23 cellular contexts compared by ENCODE assay signal in the genomic region with DNA sequence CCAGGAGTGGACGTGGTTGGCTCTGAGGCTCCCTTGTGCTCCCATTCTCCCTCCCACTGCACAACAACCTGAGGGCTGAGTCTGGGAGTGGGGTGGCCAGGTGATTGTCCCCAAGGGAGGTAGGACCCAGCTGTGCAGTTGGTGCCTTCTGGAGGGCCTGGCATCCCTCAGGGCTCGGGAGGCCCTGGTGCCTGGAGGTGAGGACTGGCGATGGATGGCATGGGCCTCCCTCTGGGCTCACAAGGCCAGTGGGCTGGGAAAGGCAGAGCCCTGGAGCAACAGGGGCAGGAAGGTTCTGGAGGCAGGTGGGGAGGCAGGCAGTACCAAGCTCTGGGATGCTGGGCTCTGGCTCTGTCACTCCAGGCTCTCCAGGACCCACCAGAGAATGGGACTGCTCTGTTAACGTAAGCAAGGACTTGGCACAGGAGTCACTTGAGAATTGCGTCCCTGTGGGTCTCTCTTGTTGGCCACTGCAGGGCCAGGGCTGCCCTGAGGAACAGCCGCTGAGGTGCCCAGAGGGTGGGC.
DNase-seq lines count a peak whose midpoint lies in the region; ATAC-seq and TF ChIP-seq lines count a peak whose summit lies in the region.
"Had no signal": no experiment of that assay in that cellular context is flagged by ENCODE, and none has a peak within 500 bp of the region (broad histone marks: within the 10 kb centered on the region; RNA-seq: fewer than 3 reads in every experiment).

No MANE protein-coding gene starts in this region.

- no peak overlapping the region for H3K27ac ChIP-seq in SK-N-SH (ENCODE audit: low read depth in 2 of 2, low read length in 1 of 2)
- H3K27ac ChIP-seq: 22Rv1, BLaER1, gastrocnemius medialis had no signal

- no peaks in the 10 kb centered on the region for H3K36me3 ChIP-seq in SK-N-SH (replicated peaks in 1 of 2; ENCODE audit: control insufficient read depth in 1 of 2, insufficient read depth in 2 of 2, low read length in 1 of 2)
- H3K36me3 ChIP-seq: BLaER1, gastrocnemius medialis, MG63 had no signal

- no peak overlapping the region for H3K4me2 ChIP-seq in SK-N-SH
- H3K4me2 ChIP-seq: BLaER1, GM23338 had no signal

- peaks cover 7% of the 10 kb centered on the region for H3K4me1 Mint-ChIP-seq in chondrocyte (ENCODE audit: low read depth)
- H3K4me1 Mint-ChIP-seq: activated naive CD4-positive, alpha-beta T cell treated with anti-CD3 and anti-CD28 coated beads, Interleukin-2, amount 50 U/mL, for 24 hours; GM23338; IgD-negative memory B cell; naive thymus-derived CD8-positive, alpha-beta T cell; stimulated activated naive CD8-positive, alpha-beta T cell treated with anti-CD3 and anti-CD28 coated beads, Interleukin-15, amount 100 ng/mL, for 72 hours; T-cell had no signal

- H4K20me1 ChIP-seq in SK-N-SH (ENCODE audit: insufficient read depth): no peaks in the 10 kb centered on the region
- H4K20me1 ChIP-seq: BLaER1 had no signal

- no peaks in the 10 kb centered on the region for H3K9me3 Mint-ChIP-seq in chondrocyte (ENCODE audit: low read depth)
- H3K9me3 Mint-ChIP-seq: activated naive CD4-positive, alpha-beta T cell treated with anti-CD3 and anti-CD28 coated beads, Interleukin-2, amount 50 U/mL, for 24 hours; GM23338; IgD-negative memory B cell; naive thymus-derived CD8-positive, alpha-beta T cell; stimulated activated naive CD8-positive, alpha-beta T cell treated with anti-CD3 and anti-CD28 coated beads, Interleukin-15, amount 100 ng/mL, for 72 hours; T-cell had no signal

- peaks cover 4% of the 10 kb centered on the region for H3K27me3 Mint-ChIP-seq in chondrocyte (ENCODE audit: low read depth)
- H3K27me3 Mint-ChIP-seq: activated naive CD4-positive, alpha-beta T cell treated with anti-CD3 and anti-CD28 coated beads, Interleukin-2, amount 50 U/mL, for 24 hours; IgD-negative memory B cell; naive thymus-derived CD8-positive, alpha-beta T cell; stimulated activated naive CD8-positive, alpha-beta T cell treated with anti-CD3 and anti-CD28 coated beads, Interleukin-15, amount 100 ng/mL, for 72 hours; T-cell had no signal

- no peaks in the 10 kb centered on the region for H3K27me3 ChIP-seq in SK-N-SH (ENCODE audit: insufficient read depth)
- H3K27me3 ChIP-seq: BLaER1, gastrocnemius medialis, MG63 had no signal

- POLR2A ChIA-PET in SK-N-SH (lab: Yijun Ruan, JAX): no interaction called here

- no peaks in the 10 kb centered on the region for H3K9me3 ChIP-seq in SK-N-SH
- H3K9me3 ChIP-seq: BLaER1, gastrocnemius medialis, MG63 had no signal

- no peak overlapping the region for H3K9ac ChIP-seq in SK-N-SH
- H3K9ac ChIP-seq: BLaER1 had no signal

- CTCF ChIA-PET in SK-N-SH (lab: Yijun Ruan, JAX): interaction anchor here (1.0 kb wide), 1 partner anchor 302 kb away, joined by 3 read pairs; no protein-coding TSS in a partner anchor

- H3K4me3 Mint-ChIP-seq in chondrocyte (ENCODE audit: unreplicated experiment): no peak overlapping the region
- H3K4me3 Mint-ChIP-seq: activated naive CD4-positive, alpha-beta T cell treated with anti-CD3 and anti-CD28 coated beads, Interleukin-2, amount 50 U/mL, for 24 hours; GM23338; IgD-negative memory B cell; naive thymus-derived CD8-positive, alpha-beta T cell; stimulated activated naive CD8-positive, alpha-beta T cell treated with anti-CD3 and anti-CD28 coated beads, Interleukin-15, amount 100 ng/mL, for 72 hours; T-cell had no signal

- H3K36me3 Mint-ChIP-seq in chondrocyte (ENCODE audit: low read depth): no peaks in the 10 kb centered on the region
- H3K36me3 Mint-ChIP-seq: IgD-negative memory B cell had no signal

- H3K27ac Mint-ChIP-seq in chondrocyte (ENCODE audit: unreplicated experiment): no peak overlapping the region
- H3K27ac Mint-ChIP-seq: activated naive CD4-positive, alpha-beta T cell treated with anti-CD3 and anti-CD28 coated beads, Interleukin-2, amount 50 U/mL, for 24 hours; GM23338; naive thymus-derived CD8-positive, alpha-beta T cell; stimulated activated naive CD8-positive, alpha-beta T cell treated with anti-CD3 and anti-CD28 coated beads, Interleukin-15, amount 100 ng/mL, for 72 hours; T-cell had no signal

- H3K4me1 ChIP-seq in SK-N-SH (ENCODE audit: control insufficient read depth in 1 of 2, insufficient read depth in 2 of 2, low read depth in 1 of 2, low read length in 1 of 2): peaks cover 0 to 53% of the 10 kb centered on the region in 2 experiments; a peak in 1 of 4 replicates
- H3K4me1 ChIP-seq: gastrocnemius medialis had no signal

- no peak overlapping the region for H2AFZ ChIP-seq in SK-N-SH (ENCODE audit: low read depth)
- H2AFZ ChIP-seq: GM23338 had no signal

- in situ Hi-C loops in KBM-7 (cut with MboI; ENCODE audit: low pct_unique_long_range_greater_than_20kb, low sequenced_read_pairs): no loop called here

- TF ChIP-seq CTCF in SK-N-SH (IDR thresholded peaks at IDR 0.05): no peak
- TF ChIP-seq CTCF in chondrocyte (IDR thresholded peaks at IDR 0.05): no peak

- H3K79me2 ChIP-seq in SK-N-SH (ENCODE audit: insufficient read depth): no peaks in the 10 kb centered on the region

- TF ChIP-seq RAD21 in SK-N-SH (IDR thresholded peaks at IDR 0.05; ENCODE audit: low read length): no peak

- 70% methylated on average over 2 of the region's 6 CpGs for WGBS in SK-N-SH (ENCODE audit: low lambda C conversion rate)

- H3K4me3 ChIP-seq in SK-N-SH (ENCODE audit: low read depth in 2 of 2, low read length in 1 of 2): no peak overlapping the region
- H3K4me3 ChIP-seq: BLaER1, gastrocnemius medialis, GM23338, MG63 had no signal

- TF ChIP-seq EP300 in SK-N-SH (IDR thresholded peaks at IDR 0.05; ENCODE audit: borderline replicate concordance in 1 of 2, low read depth in 1 of 2, low read length in 1 of 2): no peak

- ATAC-seq in SK-N-SH treated with all-trans-retinoic acid at 6 μM for 48 hours: no peak
- ATAC-seq: gastrocnemius medialis; GM23338; naive thymus-derived CD8-positive, alpha-beta T cell; stimulated activated naive CD8-positive, alpha-beta T cell treated with anti-CD3 and anti-CD28 coated beads, Interleukin-15, amount 100 ng/mL, for 72 hours; T-cell had no signal

- H3F3A ChIP-seq in SK-N-SH (replicated peaks; ENCODE audit: insufficient read depth): no peaks in the 10 kb centered on the region

- intact Hi-C loops in posterior vena cava (cut with DNase I): loop anchor here in 1 of 2 donors (5.0 kb wide), 1 partner anchor 112 kb away; a partner anchor contains a TSS

- H3K9me2 ChIP-seq in SK-N-SH: no peaks in the 10 kb centered on the region

- DNase-seq in SK-N-SH: peak; percentile 19
- peak; percentile 4 for DNase-seq in D341Med (ENCODE audit: low spot score)
- DNase-seq in chondrocyte (ENCODE audit: low spot score): peak; percentile 65
- peak; percentile 67 for DNase-seq in posterior vena cava (ENCODE audit: low spot score)
- no peak for DNase-seq in NCI-H345 treated with DMSO at 0.1 percent for 48 hours (lab: John Stamatoyannopoulos, UW; ENCODE audit: unreplicated experiment)
- DNase-seq in mucosa of gallbladder (ENCODE audit: low spot score): no peak
- DNase-seq in KBM-7: no peak
- DNase-seq: Calu3; effector CD8-positive, alpha-beta T cell; kidney glomerular epithelial cell; MG63; NCI-H146; SHP77 had no signal

TF ChIP-seq in SK-N-SH, 30 proteins besides CTCF, POLR2A, EP300 and RAD21 (continues in another document):
- no peak for TF ChIP-seq RFX5 (IDR thresholded peaks at IDR 0.05; ENCODE audit: low read length)
- TF ChIP-seq, protein P1, sequence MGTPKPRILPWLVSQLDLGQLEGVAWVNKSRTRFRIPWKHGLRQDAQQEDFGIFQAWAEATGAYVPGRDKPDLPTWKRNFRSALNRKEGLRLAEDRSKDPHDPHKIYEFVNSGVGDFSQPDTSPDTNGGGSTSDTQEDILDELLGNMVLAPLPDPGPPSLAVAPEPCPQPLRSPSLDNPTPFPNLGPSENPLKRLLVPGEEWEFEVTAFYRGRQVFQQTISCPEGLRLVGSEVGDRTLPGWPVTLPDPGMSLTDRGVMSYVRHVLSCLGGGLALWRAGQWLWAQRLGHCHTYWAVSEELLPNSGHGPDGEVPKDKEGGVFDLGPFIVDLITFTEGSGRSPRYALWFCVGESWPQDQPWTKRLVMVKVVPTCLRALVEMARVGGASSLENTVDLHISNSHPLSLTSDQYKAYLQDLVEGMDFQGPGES (IDR thresholded peaks at IDR 0.05; ENCODE audit: low read depth, low read length): no peak
- no peak for TF ChIP-seq TCF12 (IDR thresholded peaks at IDR 0.05)

TF ChIP-seq in SK-N-SH treated with all-trans-retinoic acid at 6 μM for 48 hours, 23 proteins besides CTCF, POLR2A, EP300 and RAD21 (continues in another document):
- no peak for TF ChIP-seq ISL1 (CRISPR knock-in tag; IDR thresholded peaks at IDR 0.05)
- no peak for TF ChIP-seq ZFP30 (CRISPR knock-in tag; IDR thresholded peaks at IDR 0.05)
- no peak for TF ChIP-seq OSR1 (CRISPR knock-in tag; IDR thresholded peaks at IDR 0.05)
- no peak for TF ChIP-seq ZFP3 (CRISPR knock-in tag; IDR thresholded peaks at IDR 0.05)
- TF ChIP-seq, protein P2, sequence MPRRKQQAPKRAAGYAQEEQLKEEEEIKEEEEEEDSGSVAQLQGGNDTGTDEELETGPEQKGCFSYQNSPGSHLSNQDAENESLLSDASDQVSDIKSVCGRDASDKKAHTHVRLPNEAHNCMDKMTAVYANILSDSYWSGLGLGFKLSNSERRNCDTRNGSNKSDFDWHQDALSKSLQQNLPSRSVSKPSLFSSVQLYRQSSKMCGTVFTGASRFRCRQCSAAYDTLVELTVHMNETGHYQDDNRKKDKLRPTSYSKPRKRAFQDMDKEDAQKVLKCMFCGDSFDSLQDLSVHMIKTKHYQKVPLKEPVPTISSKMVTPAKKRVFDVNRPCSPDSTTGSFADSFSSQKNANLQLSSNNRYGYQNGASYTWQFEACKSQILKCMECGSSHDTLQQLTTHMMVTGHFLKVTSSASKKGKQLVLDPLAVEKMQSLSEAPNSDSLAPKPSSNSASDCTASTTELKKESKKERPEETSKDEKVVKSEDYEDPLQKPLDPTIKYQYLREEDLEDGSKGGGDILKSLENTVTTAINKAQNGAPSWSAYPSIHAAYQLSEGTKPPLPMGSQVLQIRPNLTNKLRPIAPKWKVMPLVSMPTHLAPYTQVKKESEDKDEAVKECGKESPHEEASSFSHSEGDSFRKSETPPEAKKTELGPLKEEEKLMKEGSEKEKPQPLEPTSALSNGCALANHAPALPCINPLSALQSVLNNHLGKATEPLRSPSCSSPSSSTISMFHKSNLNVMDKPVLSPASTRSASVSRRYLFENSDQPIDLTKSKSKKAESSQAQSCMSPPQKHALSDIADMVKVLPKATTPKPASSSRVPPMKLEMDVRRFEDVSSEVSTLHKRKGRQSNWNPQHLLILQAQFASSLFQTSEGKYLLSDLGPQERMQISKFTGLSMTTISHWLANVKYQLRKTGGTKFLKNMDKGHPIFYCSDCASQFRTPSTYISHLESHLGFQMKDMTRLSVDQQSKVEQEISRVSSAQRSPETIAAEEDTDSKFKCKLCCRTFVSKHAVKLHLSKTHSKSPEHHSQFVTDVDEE (CRISPR knock-in tag; IDR thresholded peaks at IDR 0.05): no peak
- no peak for TF ChIP-seq CSDC2 (CRISPR knock-in tag; IDR thresholded peaks at IDR 0.05)
- no peak for TF ChIP-seq ARNTL (CRISPR knock-in tag; IDR thresholded peaks at IDR 0.05; ENCODE audit: borderline replicate concordance, low read depth)
- no peak for TF ChIP-seq ZNF70 (CRISPR knock-in tag; IDR thresholded peaks at IDR 0.05)

Comparison
In these comparisons a context has a peak if more than half of its experiments do, and no peak if none do; other contexts are left out.
1. DNase-seq: peak in SK-N-SH (single experiment), D341Med (single experiment), chondrocyte (single experiment) and posterior vena cava (single experiment); none in NCI-H345 treated with DMSO at 0.1 percent for 48 hours (single experiment), mucosa of gallbladder (single experiment) and KBM-7 (single experiment).